21 cellular contexts compared by ENCODE assay signal in the genomic region with DNA sequence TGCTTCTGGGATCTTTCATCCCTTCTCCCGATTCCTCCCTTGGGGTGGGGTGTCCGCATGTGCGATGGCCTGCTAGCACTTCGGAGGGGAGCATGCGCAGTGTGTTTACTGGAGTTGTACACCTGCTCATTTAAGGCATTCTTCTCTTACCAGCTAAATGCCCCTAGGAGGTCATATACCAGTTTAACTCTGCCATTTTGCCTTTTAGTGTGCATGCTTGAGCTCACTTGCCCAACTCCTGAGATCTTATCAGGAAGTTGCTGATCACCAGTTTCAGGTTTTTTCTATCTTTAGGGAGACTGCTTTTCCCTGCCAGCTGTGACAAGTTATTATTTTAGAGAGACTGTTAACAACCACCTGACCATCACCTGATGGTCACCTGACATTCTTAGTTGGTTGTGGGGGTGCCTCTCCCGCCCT.
DNase-seq lines count a peak whose midpoint lies in the region; ATAC-seq and TF ChIP-seq lines count a peak whose summit lies in the region.
"Had no signal": no experiment of that assay in that cellular context is flagged by ENCODE, and none has a peak within 500 bp of the region (broad histone marks: within the 10 kb centered on the region; RNA-seq: fewer than 3 reads in every experiment).

No MANE protein-coding gene starts in this region.

- H3K27ac ChIP-seq in DOHH2 (ENCODE audit: low read depth, low read length) (peak overlapping the region; percentile 97), Karpas-422 (ENCODE audit: low read length) (peak overlapping the region; percentile 98), Panc1 (ENCODE audit: low read length) (peak overlapping the region; percentile 100)
- H3K27ac ChIP-seq: thoracic aorta had no signal

- H3K4me3 ChIP-seq in DOHH2 (ENCODE audit: low read length) = peak overlapping the region; percentile 52
- H3K4me3 ChIP-seq in Karpas-422 (ENCODE audit: low read length) = no peak overlapping the region
- no peak overlapping the region for H3K4me3 ChIP-seq in Panc1 (ENCODE audit: low read depth in 2 of 2, low read length in 2 of 2)
- H3K4me3 ChIP-seq: thoracic aorta had no signal

- CTCF ChIA-PET in Panc1 (lab: Charles Lee) = interaction anchor here (0.6 to 1.0 kb wide), 3 partner anchors 75 to 115 kb away, joined by 3 read pairs; partner anchors contain the start of gene CDV3

- peaks cover 86% of the 10 kb centered on the region for H3K4me1 ChIP-seq in DOHH2 (ENCODE audit: control insufficient read depth, low read length)
- peaks cover 92% of the 10 kb centered on the region for H3K4me1 ChIP-seq in Karpas-422 (ENCODE audit: low read length)
- peaks cover 69% of the 10 kb centered on the region for H3K4me1 ChIP-seq in Panc1 (ENCODE audit: control insufficient read depth, insufficient read depth, low read length)

- peak overlapping the region; percentile 36 for H3K9ac ChIP-seq in Karpas-422 (ENCODE audit: low read length)

- H3K79me2 ChIP-seq in DOHH2 (ENCODE audit: control insufficient read depth, low read length) (peaks cover 48% of the 10 kb centered on the region), Karpas-422 (ENCODE audit: low read length) (no peaks in the 10 kb centered on the region)

- no peaks in the 10 kb centered on the region for H4K20me1 ChIP-seq in DOHH2 (ENCODE audit: control insufficient read depth, insufficient read depth, low read depth, low read length)
- H4K20me1 ChIP-seq in Karpas-422 (ENCODE audit: insufficient read depth, low read depth, low read length) = no peaks in the 10 kb centered on the region

- in situ Hi-C loops in Panc1 (cut with HindIII; ENCODE audit: low pct_unique_long_range_greater_than_20kb, low sequenced_read_pairs) = no loop called here
- in situ Hi-C loops in KBM-7 (cut with MboI; ENCODE audit: low pct_unique_long_range_greater_than_20kb, low sequenced_read_pairs) = no loop called here

- no peaks in the 10 kb centered on the region for H3K9me3 ChIP-seq in DOHH2 (ENCODE audit: control insufficient read depth, insufficient read depth, low read length)
- H3K9me3 ChIP-seq in Karpas-422 (ENCODE audit: low read length) = no peaks in the 10 kb centered on the region
- no peaks in the 10 kb centered on the region for H3K9me3 ChIP-seq in Panc1 (ENCODE audit: control insufficient read depth, insufficient read depth, low read depth, low read length)
- H3K9me3 ChIP-seq: thoracic aorta had no signal

- no peak overlapping the region for H2AFZ ChIP-seq in Karpas-422 (ENCODE audit: low read length)

- ATAC-seq in Panc1 (no peak), HG03460 (IDR thresholded peaks at IDR 0.05; ENCODE audit: unreplicated experiment) (no peak), HG02981 (IDR thresholded peaks at IDR 0.05; ENCODE audit: unreplicated experiment) (no peak)
- ATAC-seq: activated T-helper 17 cell treated with anti-CD3 and anti-CD28 coated beads, Interleukin-2, amount 50 U/mL, for 72 hours; left lobe of liver; Right ventricle myocardium inferior had no signal

- H3K4me2 ChIP-seq in DOHH2 (ENCODE audit: low read length) (peak overlapping the region; percentile 95), Karpas-422 (ENCODE audit: low read depth, low read length, poor library complexity, severe bottlenecking) (peak overlapping the region; percentile 75)

- H3K27me3 ChIP-seq in DOHH2 (ENCODE audit: control insufficient read depth, low read length) (no peaks in the 10 kb centered on the region), Karpas-422 (ENCODE audit: low read length) (no peaks in the 10 kb centered on the region), Panc1 (ENCODE audit: control insufficient read depth, insufficient read depth, low read length) (no peaks in the 10 kb centered on the region)

- TF ChIP-seq CTCF in DOHH2 (IDR thresholded peaks at IDR 0.05; ENCODE audit: low read depth, low read length, poor library complexity, severe bottlenecking) (no peak), Panc1 (IDR thresholded peaks at IDR 0.05) (no peak)

- BruUV-seq in Panc1 (replicated peaks; lab: Mats Ljungman, UMichigan) = no TSS peak

- DNase-seq in Karpas-422 = peak; percentile 59
- no peak for DNase-seq in Panc1 (ENCODE audit: low read depth, low spot score)
- DNase-seq in renal cortical epithelial cell (ENCODE audit: low read depth) = peak; percentile 34
- no peak for DNase-seq in KBM-7
- DNase-seq: activated CD4-positive, alpha-beta T cell treated with anti-CD3 and anti-CD28 coated beads for 1 hour; activated naive CD8-positive, alpha-beta T cell treated with anti-CD3 and anti-CD28 coated beads for 36 hours; cerebellar nuclear complex; DND-41; endodermal cell; HCEC 1CT; NCI-H1436 treated with DMSO at 0.1 percent for 48 hours; NCI-H345; nephron progenitor cell; posterior cingulate gyrus had no signal

- peaks cover 35% of the 10 kb centered on the region for H3F3A ChIP-seq in DOHH2 (ENCODE audit: control insufficient read depth, insufficient read depth)

- POLR2A ChIA-PET in Panc1 (lab: Charles Lee) = no interaction called here

- intact Hi-C loops in Panc1 (cut with micrococcal nuclease; ENCODE audit: unreplicated experiment) = no loop called here

- H3K36me3 ChIP-seq in DOHH2 (ENCODE audit: control insufficient read depth, low read length) = peaks cover 13% of the 10 kb centered on the region
- H3K36me3 ChIP-seq in Karpas-422 (ENCODE audit: insufficient read depth, low read length) = no peaks in the 10 kb centered on the region
- no peaks in the 10 kb centered on the region for H3K36me3 ChIP-seq in Panc1 (ENCODE audit: control insufficient read depth, insufficient read depth, low read length)
- H3K36me3 ChIP-seq: thoracic aorta had no signal

- H3K9me2 ChIP-seq in DOHH2 (replicated peaks; ENCODE audit: control insufficient read depth, low read length) (no peaks in the 10 kb centered on the region), Karpas-422 (replicated peaks; ENCODE audit: insufficient read depth, low read length) (no peaks in the 10 kb centered on the region)

Comparison
In these comparisons a context has a peak if more than half of its experiments do, and no peak if none do; other contexts are left out.
1. DNase-seq: peak in Karpas-422 (single experiment) and renal cortical epithelial cell (single experiment); none in Panc1 (single experiment) and KBM-7 (single experiment).
2. Peak in every context shown above with its lines, with median percentiles within 50 percentile points of each other: H3K27ac ChIP-seq.